ENCODE assay signal across 9 cellular contexts in genomic region chr11:10641314-10642206, GRCh38. TPM values are rescaled to one million over a fixed set of nuclear protein-coding genes. Genes with fewer than 3 reads are reported as not detected.
DNase-seq lines count a peak whose midpoint lies in the region; ATAC-seq and TF ChIP-seq lines count a peak whose summit lies in the region.
"Had no signal": no experiment of that assay in that cellular context is flagged by ENCODE, and none has a peak within 500 bp of the region (broad histone marks: within the 10 kb centered on the region; RNA-seq: fewer than 3 reads in every experiment).

No MANE protein-coding gene starts in this region.

- no peak for TF ChIP-seq CTCF in GM13977 (IDR thresholded peaks at IDR 0.05; ENCODE audit: extremely low read depth, insufficient read depth, missing control alignments)
- TF ChIP-seq CTCF in smooth muscle cell (IDR thresholded peaks at IDR 0.05; ENCODE audit: borderline replicate concordance, insufficient read depth, poor library complexity, severe bottlenecking), result no peak

- H3K79me2 ChIP-seq in Karpas-422 (ENCODE audit: low read length) (no peaks in the 10 kb centered on the region), smooth muscle cell (ENCODE audit: low read depth) (no peaks in the 10 kb centered on the region)

- H3K4me1 Mint-ChIP-seq in memory B cell, result peaks cover 62% of the 10 kb centered on the region

- H3K4me3 ChIP-seq in Karpas-422 (ENCODE audit: low read length), result no peak overlapping the region
- H3K4me3 ChIP-seq in smooth muscle cell, result no peak overlapping the region

- DNase-seq in GM13977 (ENCODE audit: low spot score), result peak; percentile 63
- peak; percentile 75 for DNase-seq in Karpas-422
- DNase-seq in memory B cell (ENCODE audit: low spot score in 2 of 2), result peak in 1 of 2 donors; percentile 57
- no peak for DNase-seq in RPMI8226
- DNase-seq in NCI-H226, result no peak
- no peak for DNase-seq in activated CD8-positive, alpha-beta memory T cell treated with anti-CD3 and anti-CD28 coated beads, Interleukin-2, amount 50 U/mL, for 4 hours
- DNase-seq in smooth muscle cell (lab: John Stamatoyannopoulos, UW; ENCODE audit: unreplicated experiment), result no peak

- no peaks in the 10 kb centered on the region for H3K27me3 Mint-ChIP-seq in memory B cell

- no peaks in the 10 kb centered on the region for H3K9me2 ChIP-seq in Karpas-422 (replicated peaks; ENCODE audit: insufficient read depth, low read length)

- H3K36me3 Mint-ChIP-seq in memory B cell, result peaks cover 7% of the 10 kb centered on the region

- H3F3A ChIP-seq in smooth muscle cell (ENCODE audit: low read depth), result no peaks in the 10 kb centered on the region

- peak overlapping the region; percentile 65 for H3K4me3 Mint-ChIP-seq in memory B cell

- H4K20me1 ChIP-seq in Karpas-422 (ENCODE audit: insufficient read depth, low read depth, low read length), result no peaks in the 10 kb centered on the region
- H4K20me1 ChIP-seq in smooth muscle cell (ENCODE audit: low read depth), result no peaks in the 10 kb centered on the region

- H3K9me3 ChIP-seq in Karpas-422 (ENCODE audit: low read length) (no peaks in the 10 kb centered on the region), smooth muscle cell (replicated peaks; ENCODE audit: low read depth) (no peaks in the 10 kb centered on the region)

- peaks cover 2% of the 10 kb centered on the region for H3K9me3 Mint-ChIP-seq in memory B cell

- H3K4me2 ChIP-seq in Karpas-422 (ENCODE audit: low read depth, low read length, poor library complexity, severe bottlenecking) (peak overlapping the region; percentile 27), smooth muscle cell (no peak overlapping the region)

- whole genome bisulfite sequencing in smooth muscle cell (ENCODE audit: low lambda C conversion rate), result 96% methylated on average over 9 of the region's 9 CpGs

- H3K27ac ChIP-seq in Karpas-422 (ENCODE audit: low read length), result no peak overlapping the region
- no peak overlapping the region for H3K27ac ChIP-seq in smooth muscle cell (ENCODE audit: low read depth)

- peak; percentile 86 for ATAC-seq in GM21825 (IDR thresholded peaks at IDR 0.05; ENCODE audit: unreplicated experiment)
- ATAC-seq in memory B cell (ENCODE audit: low read depth), result peak; percentile 93
- ATAC-seq: Panc1 had no signal

- H3K9ac ChIP-seq in Karpas-422 (ENCODE audit: low read length) (no peak overlapping the region; the same call in 1 of the 2 replicates), smooth muscle cell (ENCODE audit: low read depth) (no peak overlapping the region)

- H3K27ac Mint-ChIP-seq in memory B cell, result peak overlapping the region; percentile 70

- H3K4me1 ChIP-seq in Karpas-422 (ENCODE audit: low read length), result peaks cover 15% of the 10 kb centered on the region
- peaks cover 26% of the 10 kb centered on the region for H3K4me1 ChIP-seq in smooth muscle cell (ENCODE audit: low read depth)

- in situ Hi-C loops in GM13977 (cut with MboI; ENCODE audit: low pct_unique_long_range_greater_than_20kb, low sequenced_read_pairs, unreplicated experiment), result no loop called here

- H2AFZ ChIP-seq in Karpas-422 (ENCODE audit: low read length), result peak overlapping the region; percentile 39; the same call in 1 of the 2 replicates
- no peak overlapping the region for H2AFZ ChIP-seq in smooth muscle cell (ENCODE audit: low read depth)

- H3K36me3 ChIP-seq in Karpas-422 (ENCODE audit: insufficient read depth, low read length) (no peaks in the 10 kb centered on the region), smooth muscle cell (ENCODE audit: low read depth) (no peaks in the 10 kb centered on the region)

- H3K27me3 ChIP-seq in Karpas-422 (ENCODE audit: low read length) (no peaks in the 10 kb centered on the region), smooth muscle cell (ENCODE audit: low read depth) (no peaks in the 10 kb centered on the region)

RNA-seq across cellular contexts. Expression of gene IRAG1, which starts 52.0 kb away (rescaled TPM):
- not detected in 2 replicates for total RNA-seq in Karpas-422 (2014; rRNA removed; shearing (Covaris generic); ENCODE audit: low replicate concordance)
- 4.1 and 4.4 TPM in 2 replicates for total RNA-seq in smooth muscle cell
- 2.5 and 2.9 TPM in 2 replicates for polyA plus RNA-seq in smooth muscle cell

Comparison
In these comparisons a context has a peak if more than half of its experiments do, and no peak if none do; other contexts are left out.
1. DNase-seq: peak in GM13977 (single experiment) and Karpas-422 (single experiment); none in RPMI8226 (single experiment), NCI-H226 (single experiment), activated CD8-positive, alpha-beta memory T cell treated with anti-CD3 and anti-CD28 coated beads, Interleukin-2, amount 50 U/mL, for 4 hours (single experiment) and smooth muscle cell (single experiment).